ENCODE assay signal across 28 cellular contexts in genomic region chr4:653080-653821, GRCh38. TPM values are rescaled to one million over a fixed set of nuclear protein-coding genes. Genes with fewer than 3 reads are reported as not detected.
DNase-seq lines count a peak whose midpoint lies in the region; ATAC-seq and TF ChIP-seq lines count a peak whose summit lies in the region.
"Had no signal": no experiment of that assay in that cellular context is flagged by ENCODE, and none has a peak within 500 bp of the region (broad histone marks: within the 10 kb centered on the region; RNA-seq: fewer than 3 reads in every experiment).

No MANE protein-coding gene starts in this region.

- H3K4me3 ChIP-seq in spleen (no peak overlapping the region), Peyer's patch (no peak overlapping the region)
- H3K4me3 ChIP-seq: hepatocyte, pancreas, SK-N-MC, thyroid gland, uterus had no signal

- TF ChIP-seq CTCF in spleen (IDR thresholded peaks at IDR 0.05 in 8 of 11, conservative IDR thresholded peaks at IDR 0.05 in 3 of 11) (no peak), Peyer's patch (IDR thresholded peaks at IDR 0.05) (no peak)

- H3K9me3 ChIP-seq in spleen (no peaks in the 10 kb centered on the region), Peyer's patch (no peaks in the 10 kb centered on the region)
- H3K9me3 ChIP-seq: pancreas, thyroid gland, uterus had no signal

- DNase-seq in Right ventricle myocardium inferior (ENCODE audit: missing footprints) (peak; percentile 71), cardiac septum (ENCODE audit: low spot score) (no peak), head of caudate nucleus (peak in 25 of 42 donors; percentile 32 to 77 (median 53)), spleen (peak; percentile 74), Peyer's patch (no peak), OCI-M2 (lab: John Stamatoyannopoulos, UW; ENCODE audit: unreplicated experiment) (no peak)
- DNase-seq: 8988T; activated B cell treated with CpG ODN at 0.5 μM for 24 hours; activated gamma-delta T cell; activated T-cell treated with anti-CD3 and anti-CD28 coated beads, Interleukin-2, amount 50 U/mL, for 24 hours; central memory CD4-positive, alpha-beta T cell; COR-L47; KBM-7; NCI-H1092; NCI-H1694 treated with DMSO at 0.1 percent for 48 hours; NCI-H510A; nephron progenitor cell; RPMI8226; small intestine; stimulated activated naive CD8-positive, alpha-beta T cell treated with anti-CD3 and anti-CD28 coated beads, Interleukin-15, Interleukin-2, amounts not matched to agents 100 U/mL and 50 U/mL, for 24 hours; T-helper 1 cell; thyroid gland; uterus had no signal

- WGBS in spleen, 5 donors: 82 to 90% (median 89%) methylated on average over 21 to 35 of the region's 35 CpGs

- H3K27me3 ChIP-seq in spleen (replicated peaks in 1 of 7) (peaks cover 0 to 44% (median 9%) of the 10 kb centered on the region in 7 donors), Peyer's patch (peaks cover 0 to 5% of the 10 kb centered on the region in 2 donors)
- H3K27me3 ChIP-seq: hepatocyte, pancreas, thyroid gland, uterus had no signal

- H3K36me3 ChIP-seq in spleen (no peaks in the 10 kb centered on the region), Peyer's patch (no peaks in the 10 kb centered on the region)
- H3K36me3 ChIP-seq: pancreas, thyroid gland, uterus had no signal

- H3K27ac ChIP-seq in spleen: no peak overlapping the region
- H3K27ac ChIP-seq in Peyer's patch: no peak overlapping the region
- H3K27ac ChIP-seq: C4-2B, hepatocyte, pancreas, SK-N-MC, thyroid gland, uterus had no signal

- H3K4me1 ChIP-seq in spleen (no peaks in the 10 kb centered on the region), Peyer's patch (no peaks in the 10 kb centered on the region)
- H3K4me1 ChIP-seq: pancreas, uterus had no signal

- no peak for TF ChIP-seq POLR2A in spleen (IDR thresholded peaks at IDR 0.05)
- TF ChIP-seq POLR2A in Peyer's patch (IDR thresholded peaks at IDR 0.05): no peak

- intact Hi-C loops in Right ventricle myocardium inferior (cut with DNase I): no loop called here
- intact Hi-C loops in cardiac septum (cut with DNase I): no loop called here
- intact Hi-C loops in head of caudate nucleus (cut with DNase I): no loop called here
- intact Hi-C loops in spleen (cut with DNase I; ENCODE audit: low total_unique reads): no loop called here

- no peak for ATAC-seq in Right ventricle myocardium inferior
- ATAC-seq: pancreas; stimulated activated naive CD8-positive, alpha-beta T cell treated with anti-CD3 and anti-CD28 coated beads, Interleukin-15, Interleukin-2, amounts not matched to agents 100 U/mL and 50 U/mL, for 24 hours had no signal

RNA-seq across cellular contexts. Expression of gene ATP5ME, which starts 20.8 kb away (rescaled TPM):
- total RNA-seq in Right ventricle myocardium inferior (1,162 TPM), cardiac septum (734 TPM), spleen (100 to 1,000 TPM in 4 of 7 donors, 10 to 100 TPM in 3; 51.7 to 187 (median 160) TPM), Peyer's patch (100 to 1,000 TPM; 102 to 259 (median 184) TPM)
- 100 to 1,000 TPM; 444 to 497 (median 461) TPM for polyA plus RNA-seq in spleen

RNA-seq across cellular contexts. Expression of gene MYL5, which starts 21.1 kb away (rescaled TPM):
- total RNA-seq in Right ventricle myocardium inferior: 3.9 TPM
- 6.5 TPM for total RNA-seq in cardiac septum
- total RNA-seq in spleen: 10 to 100 TPM in 6 of 7 donors, 1 to 10 TPM in 1; 9.2 to 28.2 (median 14.6) TPM
- 10 to 100 TPM; 18.9 to 32.6 (median 20.0) TPM for polyA plus RNA-seq in spleen
- total RNA-seq in Peyer's patch: 100 to 1,000 TPM in 2 of 4 donors, 10 to 100 TPM in 2; 82.8 to 135 (median 95.2) TPM

RNA-seq across cellular contexts. Expression of gene PDE6B, which starts 27.9 kb away (rescaled TPM):
- total RNA-seq in Right ventricle myocardium inferior: 1.7 TPM
- 4.8 TPM for total RNA-seq in cardiac septum
- 10 to 100 TPM in 6 of 7 donors, 1 to 10 TPM in 1; 10.0 to 19.8 (median 15.8) TPM for total RNA-seq in spleen
- polyA plus RNA-seq in spleen: 1 to 10 TPM; 4.4 to 7.7 (median 6.1) TPM
- total RNA-seq in Peyer's patch: 1 to 10 TPM in 2 of 4 donors, under 1 TPM in 1, not detected in 1; 0.27 to 1.8 (median 1.4) TPM
- total RNA-seq: M059J had no signal

RNA-seq across cellular contexts. Expression of gene SLC49A3, which starts 35.7 kb away (rescaled TPM):
- 17.3 TPM for total RNA-seq in Right ventricle myocardium inferior
- 12.1 TPM for total RNA-seq in cardiac septum
- total RNA-seq in spleen: 10 to 100 TPM; 11.2 to 28.8 (median 21.2) TPM
- polyA plus RNA-seq in spleen: 10 to 100 TPM in 2 of 3 donors, 1 to 10 TPM in 1; 5.6 to 19.3 (median 11.7) TPM
- total RNA-seq in Peyer's patch: 10 to 100 TPM in 2 of 4 donors, 1 to 10 TPM in 2; 4.1 to 13.3 (median 9.4) TPM
- total RNA-seq: M059J had no signal

RNA-seq across cellular contexts. Expression of gene PCGF3, which starts 52.4 kb away (rescaled TPM):
- total RNA-seq in Right ventricle myocardium inferior (21.7 TPM), cardiac septum (24.3 TPM), spleen (100 to 1,000 TPM in 1 of 7 donors, 10 to 100 TPM in 6; 52.0 to 102 (median 80.3) TPM), Peyer's patch (100 to 1,000 TPM in 2 of 4 donors, 10 to 100 TPM in 2; 58.3 to 168 (median 93.0) TPM)
- polyA plus RNA-seq in spleen: 10 to 100 TPM; 29.7 to 84.2 (median 53.3) TPM

Comparison
In these comparisons a context has a peak if more than half of its experiments do, and no peak if none do; other contexts are left out.
1. DNase-seq: peak in Right ventricle myocardium inferior (single experiment), head of caudate nucleus (25 of 42) and spleen (single experiment); none in cardiac septum (single experiment), Peyer's patch (0 of 3) and OCI-M2 (single experiment).